ENCODE assay signal across 1 cellular context in the genomic region with DNA sequence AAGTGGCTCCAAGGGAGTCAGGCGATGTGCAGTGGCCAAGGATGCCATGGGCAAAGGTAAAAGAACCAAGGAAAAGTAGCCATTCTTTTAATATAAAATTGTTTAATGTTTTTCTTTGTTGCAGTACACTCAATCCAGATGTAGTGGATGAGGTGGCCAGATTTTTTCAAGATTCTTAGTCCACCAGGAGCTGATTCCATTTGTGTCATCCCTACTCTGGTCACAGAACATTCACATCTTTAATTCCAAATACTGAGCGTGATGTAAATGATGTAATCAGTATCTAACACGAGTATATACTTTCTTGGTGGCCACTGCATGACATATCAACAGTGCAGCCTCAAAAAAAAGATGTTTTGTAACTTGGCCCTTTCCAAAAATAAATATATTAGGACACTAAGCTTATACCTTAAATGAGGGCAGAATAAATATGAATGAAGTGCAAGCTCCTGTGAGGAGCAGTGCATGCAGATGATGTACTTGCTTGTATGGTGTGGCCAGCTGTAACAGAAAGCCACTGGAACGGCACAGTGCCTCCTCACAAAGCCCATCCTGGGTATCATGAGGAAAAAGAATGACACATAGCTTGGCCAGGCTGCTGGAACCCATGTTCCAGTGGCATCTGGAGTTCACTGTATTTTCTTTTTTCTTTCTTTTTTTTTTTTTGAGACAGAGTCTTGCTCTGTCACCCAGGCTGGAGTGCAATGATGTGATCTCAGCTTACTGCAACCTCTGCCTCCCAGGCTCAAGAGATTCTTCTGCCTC.
TF ChIP-seq lines count a peak whose summit lies in the region.

No MANE protein-coding gene starts in this region.

TF ChIP-seq in IMR-90, 13 proteins besides CTCF, POLR2A, EP300 and RAD21:
- TF ChIP-seq, protein P1, sequence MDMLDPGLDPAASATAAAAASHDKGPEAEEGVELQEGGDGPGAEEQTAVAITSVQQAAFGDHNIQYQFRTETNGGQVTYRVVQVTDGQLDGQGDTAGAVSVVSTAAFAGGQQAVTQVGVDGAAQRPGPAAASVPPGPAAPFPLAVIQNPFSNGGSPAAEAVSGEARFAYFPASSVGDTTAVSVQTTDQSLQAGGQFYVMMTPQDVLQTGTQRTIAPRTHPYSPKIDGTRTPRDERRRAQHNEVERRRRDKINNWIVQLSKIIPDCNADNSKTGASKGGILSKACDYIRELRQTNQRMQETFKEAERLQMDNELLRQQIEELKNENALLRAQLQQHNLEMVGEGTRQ (IDR thresholded peaks at IDR 0.05; ENCODE audit: low read depth, low read length): no peak
- TF ChIP-seq NFE2L2 (IDR thresholded peaks at IDR 0.05; ENCODE audit: low read depth, low read length) (no peak), CEBPB (IDR thresholded peaks at IDR 0.05; ENCODE audit: low read depth, low read length) (no peak), MAZ (IDR thresholded peaks at IDR 0.05; ENCODE audit: borderline replicate concordance, low read depth, low read length) (no peak), BHLHE40 (IDR thresholded peaks at IDR 0.05; ENCODE audit: low read depth, low read length) (no peak), RCOR1 (IDR thresholded peaks at IDR 0.05; ENCODE audit: insufficient replicate concordance, low read length) (no peak), MAFK (IDR thresholded peaks at IDR 0.05; ENCODE audit: low read depth, low read length) (no peak), CHD1 (IDR thresholded peaks at IDR 0.05; ENCODE audit: low read depth, low read length) (no peak), SMC3 (IDR thresholded peaks at IDR 0.05; ENCODE audit: low read depth, low read length) (no peak), FOS (IDR thresholded peaks at IDR 0.05; ENCODE audit: low read depth, low read length) (no peak), MXI1 (IDR thresholded peaks at IDR 0.05; ENCODE audit: borderline replicate concordance, low read depth, low read length) (no peak), RFX5 (IDR thresholded peaks at IDR 0.05; ENCODE audit: low read depth, low read length) (no peak)
- TF ChIP-seq, protein P2, sequence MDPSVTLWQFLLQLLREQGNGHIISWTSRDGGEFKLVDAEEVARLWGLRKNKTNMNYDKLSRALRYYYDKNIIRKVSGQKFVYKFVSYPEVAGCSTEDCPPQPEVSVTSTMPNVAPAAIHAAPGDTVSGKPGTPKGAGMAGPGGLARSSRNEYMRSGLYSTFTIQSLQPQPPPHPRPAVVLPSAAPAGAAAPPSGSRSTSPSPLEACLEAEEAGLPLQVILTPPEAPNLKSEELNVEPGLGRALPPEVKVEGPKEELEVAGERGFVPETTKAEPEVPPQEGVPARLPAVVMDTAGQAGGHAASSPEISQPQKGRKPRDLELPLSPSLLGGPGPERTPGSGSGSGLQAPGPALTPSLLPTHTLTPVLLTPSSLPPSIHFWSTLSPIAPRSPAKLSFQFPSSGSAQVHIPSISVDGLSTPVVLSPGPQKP (IDR thresholded peaks at IDR 0.05; ENCODE audit: borderline replicate concordance, low read depth, low read length): no peak
TF ChIP-seq in IMR-90: peak in this region for 0.
